24 cellular contexts compared by ENCODE assay signal in the genomic region with DNA sequence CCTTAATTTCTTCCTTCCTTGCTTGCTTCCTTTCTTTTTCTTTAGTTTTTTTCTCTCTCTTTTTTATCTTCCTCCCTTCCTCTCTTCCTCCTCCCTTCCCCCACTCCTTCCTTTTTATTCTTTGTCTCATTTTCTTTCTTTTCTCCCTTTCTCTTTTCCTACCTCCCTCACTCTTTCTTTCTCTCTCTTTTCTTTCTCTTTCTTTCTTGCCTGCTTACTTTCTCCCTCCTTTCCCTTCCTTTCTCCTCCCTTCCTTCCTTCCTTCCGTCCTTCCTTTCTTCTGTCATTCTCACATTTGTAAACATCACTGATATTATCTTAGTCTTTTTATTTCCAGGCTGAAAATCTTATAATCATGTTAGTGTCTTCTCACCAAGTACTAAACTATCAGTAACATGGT. TPM values are rescaled to one million over a fixed set of nuclear protein-coding genes. Genes with fewer than 3 reads are reported as not detected.
DNase-seq lines count a peak whose midpoint lies in the region; FAIRE-seq and TF ChIP-seq lines count a peak whose summit lies in the region.
"Had no signal": no experiment of that assay in that cellular context is flagged by ENCODE, and none has a peak within 500 bp of the region (broad histone marks: within the 10 kb centered on the region; RNA-seq: fewer than 3 reads in every experiment).

No MANE protein-coding gene starts in this region.

- H3K9me3 ChIP-seq in HEK293 (ENCODE audit: control insufficient read depth, insufficient read depth, low read depth, low read length) (no peaks in the 10 kb centered on the region), Karpas-422 (ENCODE audit: low read length) (no peaks in the 10 kb centered on the region), astrocyte (ENCODE audit: insufficient read depth, low read depth, low read length) (no peaks in the 10 kb centered on the region), kidney (ENCODE audit: control insufficient read depth in 1 of 2, low read length in 2 of 2) (no peaks in the 10 kb centered on the region)
- H3K9me3 ChIP-seq: A549; BLaER1 treated with 17β-estradiol and CSF1 and Interleukin-3, amounts not matched to agents 10 nM and 100 nM had no signal

- no peak overlapping the region for H3K4me3 ChIP-seq in HEK293 (ENCODE audit: low read depth, low read length)
- H3K4me3 ChIP-seq in Karpas-422 (ENCODE audit: low read length), result no peak overlapping the region
- H3K4me3 ChIP-seq in astrocyte (ENCODE audit: insufficient read depth, low read depth, low read length), result no peak overlapping the region
- no peak overlapping the region for H3K4me3 ChIP-seq in kidney (ENCODE audit: low read length in 2 of 2)
- H3K4me3 ChIP-seq: A549; BLaER1 treated with 17β-estradiol and CSF1 and Interleukin-3, amounts not matched to agents 10 nM and 100 nM; GM12878 had no signal

- H3K27ac ChIP-seq in HEK293 (ENCODE audit: extremely low read depth, low read depth, low read length) (no peak overlapping the region), Karpas-422 (ENCODE audit: low read length) (no peak overlapping the region), astrocyte (ENCODE audit: low read depth, low read length) (no peak overlapping the region), kidney (ENCODE audit: low read depth in 2 of 2, low read length in 2 of 2) (no peak overlapping the region)
- H3K27ac ChIP-seq: 22Rv1; A549; BLaER1 treated with 17β-estradiol and CSF1 and Interleukin-3, amounts not matched to agents 10 nM and 100 nM; C4-2B had no signal

- H2AFZ ChIP-seq in Karpas-422 (ENCODE audit: low read length) (no peak overlapping the region), astrocyte (ENCODE audit: low read depth, low read length) (no peak overlapping the region)

- no peak for DNase-seq in Karpas-422
- no peak for DNase-seq in astrocyte (ENCODE audit: low read depth)
- DNase-seq in kidney, result no peak
- no peak for DNase-seq in posterior cingulate gyrus
- DNase-seq: AML-193; CD4-positive, alpha-beta T cell; CD8-positive, alpha-beta T cell; DMS 273 treated with DMSO at 0.1 percent for 48 hours; DMS153; DMS53; DMS79; DND-41; EL; GDM1 had no signal

- H3K9me3 Mint-ChIP-seq in astrocyte (ENCODE audit: unreplicated experiment), result no peaks in the 10 kb centered on the region
- H3K9me3 Mint-ChIP-seq: CD4-positive, alpha-beta T cell had no signal

- H3K4me2 ChIP-seq in Karpas-422 (ENCODE audit: low read depth, low read length, poor library complexity, severe bottlenecking), result peak overlapping the region; percentile 64
- no peak overlapping the region for H3K4me2 ChIP-seq in astrocyte (ENCODE audit: low read length)
- H3K4me2 ChIP-seq: A549; BLaER1 treated with 17β-estradiol and CSF1 and Interleukin-3, amounts not matched to agents 10 nM and 100 nM had no signal

- H3K4me3 Mint-ChIP-seq in astrocyte (ENCODE audit: unreplicated experiment), result no peak overlapping the region
- H3K4me3 Mint-ChIP-seq: B cell; CD4-positive, alpha-beta T cell; CD8-positive, alpha-beta T cell had no signal

- POLR2A ChIA-PET in HEK293 (lab: Yijun Ruan, JAX), result no interaction called here

- H3K36me3 ChIP-seq in HEK293 (ENCODE audit: control insufficient read depth in 2 of 2, insufficient read depth in 1 of 2, low read length in 2 of 2), result no peaks in the 10 kb centered on the region
- no peaks in the 10 kb centered on the region for H3K36me3 ChIP-seq in Karpas-422 (ENCODE audit: insufficient read depth, low read length)
- H3K36me3 ChIP-seq in astrocyte (ENCODE audit: insufficient read depth, low read length), result no peaks in the 10 kb centered on the region
- no peaks in the 10 kb centered on the region for H3K36me3 ChIP-seq in kidney (ENCODE audit: control insufficient read depth in 1 of 2, insufficient read depth in 2 of 2, low read length in 2 of 2)
- H3K36me3 ChIP-seq: BLaER1 treated with 17β-estradiol and CSF1 and Interleukin-3, amounts not matched to agents 10 nM and 100 nM had no signal

- no peaks in the 10 kb centered on the region for H3K36me3 Mint-ChIP-seq in astrocyte (ENCODE audit: low read depth, unreplicated experiment)
- H3K36me3 Mint-ChIP-seq: CD8-positive, alpha-beta T cell had no signal

- CTCF ChIA-PET in HEK293 (lab: Yijun Ruan, JAX), result no interaction called here

- peak overlapping the region; percentile 16 for H3K27ac Mint-ChIP-seq in astrocyte (ENCODE audit: unreplicated experiment)
- H3K27ac Mint-ChIP-seq: B cell; CD4-positive, alpha-beta T cell; CD8-positive, alpha-beta T cell had no signal

- H3K9ac ChIP-seq in Karpas-422 (ENCODE audit: low read length), result no peak overlapping the region
- no peak overlapping the region for H3K9ac ChIP-seq in astrocyte (ENCODE audit: low read length)
- no peak overlapping the region for H3K9ac ChIP-seq in kidney (ENCODE audit: low read length in 2 of 2)
- H3K9ac ChIP-seq: BLaER1 treated with 17β-estradiol and CSF1 and Interleukin-3, amounts not matched to agents 10 nM and 100 nM had no signal

- intact Hi-C loops in kidney (cut with DNase I), result no loop called here
- intact Hi-C loops in posterior cingulate gyrus (cut with DNase I), result no loop called here

- no peaks in the 10 kb centered on the region for H3K4me1 ChIP-seq in HEK293 (ENCODE audit: control insufficient read depth, insufficient read depth, low read length)
- peaks cover 14% of the 10 kb centered on the region for H3K4me1 ChIP-seq in Karpas-422 (ENCODE audit: low read length)
- no peaks in the 10 kb centered on the region for H3K4me1 ChIP-seq in astrocyte (ENCODE audit: insufficient read depth, low read length)
- H3K4me1 ChIP-seq in kidney (ENCODE audit: control insufficient read depth in 1 of 2, insufficient read depth in 1 of 2, low read depth in 1 of 2, low read length in 2 of 2), result no peaks in the 10 kb centered on the region
- H3K4me1 ChIP-seq: A549; BLaER1 treated with 17β-estradiol and CSF1 and Interleukin-3, amounts not matched to agents 10 nM and 100 nM had no signal

- FAIRE-seq in astrocyte (lab: Jason Lieb, UNC) (no peak), kidney (lab: Jason Lieb, UNC) (no peak)
- FAIRE-seq: A549, GM12878, GM12892, GM18507 had no signal

- H3K27me3 Mint-ChIP-seq in astrocyte (ENCODE audit: low read depth, unreplicated experiment), result no peaks in the 10 kb centered on the region
- H3K27me3 Mint-ChIP-seq: B cell; CD4-positive, alpha-beta T cell had no signal

- H3K9me2 ChIP-seq in Karpas-422 (replicated peaks; ENCODE audit: insufficient read depth, low read length), result no peaks in the 10 kb centered on the region

- TF ChIP-seq CTCF in HEK293 (tag by site-specific recombination; IDR thresholded peaks at IDR 0.05), result no peak
- no peak for TF ChIP-seq CTCF in astrocyte (IDR thresholded peaks at IDR 0.05; ENCODE audit: insufficient read depth, low read depth, low read length)
- no peak for TF ChIP-seq CTCF in kidney (IDR thresholded peaks at IDR 0.05; ENCODE audit: borderline replicate concordance, extremely low read depth, insufficient read depth)

- H3K4me1 Mint-ChIP-seq in astrocyte (ENCODE audit: low read depth, unreplicated experiment), result no peaks in the 10 kb centered on the region
- H3K4me1 Mint-ChIP-seq: B cell had no signal

- H3K27me3 ChIP-seq in Karpas-422 (ENCODE audit: low read length), result no peaks in the 10 kb centered on the region
- no peaks in the 10 kb centered on the region for H3K27me3 ChIP-seq in astrocyte (ENCODE audit: insufficient read depth, low read length)
- H3K27me3 ChIP-seq: BLaER1 treated with 17β-estradiol and CSF1 and Interleukin-3, amounts not matched to agents 10 nM and 100 nM had no signal

- no peaks in the 10 kb centered on the region for H3K79me2 ChIP-seq in Karpas-422 (ENCODE audit: low read length)
- H3K79me2 ChIP-seq in astrocyte (ENCODE audit: insufficient read depth, low read length), result no peaks in the 10 kb centered on the region

- H4K20me1 ChIP-seq in Karpas-422 (ENCODE audit: insufficient read depth, low read depth, low read length) (no peaks in the 10 kb centered on the region), astrocyte (ENCODE audit: insufficient read depth, low read length) (no peaks in the 10 kb centered on the region)
- H4K20me1 ChIP-seq: BLaER1 treated with 17β-estradiol and CSF1 and Interleukin-3, amounts not matched to agents 10 nM and 100 nM had no signal

TF ChIP-seq in HEK293, 187 proteins besides CTCF, POLR2A, EP300 and RAD21:
- TF ChIP-seq PRDM1 (tag by site-specific recombination; IDR thresholded peaks at IDR 0.05), result peak; percentile 97
- TF ChIP-seq ZNF530 (tag by site-specific recombination; IDR thresholded peaks at IDR 0.05; ENCODE audit: low read depth), result no peak

RNA-seq across cellular contexts. Expression of a gene that starts 38.8 kb away (rescaled TPM):
- not detected in 2 replicates for total RNA-seq in Karpas-422 (2014; rRNA removed; shearing (Covaris generic); ENCODE audit: low replicate concordance)
- 2.0 and 2.1 TPM in 2 replicates for total RNA-seq in astrocyte
- 0.09 TPM for total RNA-seq in kidney
- not detected for polyA plus RNA-seq in kidney (ENCODE audit: insufficient read depth, low read depth, low replicate concordance)
- total RNA-seq: B cell; CD8-positive, alpha-beta T cell had no signal
- polyA plus RNA-seq: BJ had no signal
